ENCODE assay signal across 25 cellular contexts in the genomic region with DNA sequence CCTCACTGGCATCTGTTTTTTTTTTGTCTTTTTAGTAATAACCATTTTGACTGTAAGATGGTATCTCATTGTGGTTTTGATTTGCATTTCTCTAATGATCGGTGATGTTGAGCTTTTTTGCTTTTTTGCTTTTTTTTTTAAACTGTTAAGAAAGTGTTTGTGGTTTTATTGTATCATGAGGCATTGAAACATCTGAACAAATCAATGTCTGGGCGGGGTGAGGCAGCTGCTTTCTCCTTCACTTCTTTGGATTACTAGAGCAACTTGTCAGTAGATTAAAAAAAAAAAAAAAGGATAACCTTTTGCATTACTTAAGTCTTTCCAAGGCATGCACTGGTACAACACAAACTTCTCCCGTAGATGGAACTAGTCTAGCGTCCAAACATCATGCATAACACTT.
"Had no signal": no experiment of that assay in that cellular context is flagged by ENCODE, and none has a peak within 500 bp of the region (broad histone marks: within the 10 kb centered on the region; RNA-seq: fewer than 3 reads in every experiment).

No MANE protein-coding gene starts in this region.

- H3K9me3 ChIP-seq: left ventricle myocardium inferior, mucosa of descending colon, pancreas, prostate gland, spleen, tibial nerve, vagina had no signal

- H3K36me3 ChIP-seq: pancreas, prostate gland, vagina had no signal

- H3K4me2 ChIP-seq: hepatocyte had no signal

- H3K4me3 ChIP-seq: hepatocyte, left ventricle myocardium inferior, lung, mucosa of descending colon, pancreas, prostate gland, spleen, tibial nerve, vagina had no signal

- DNase-seq: islet precursor cell; left ventricle myocardium inferior; midbrain; mucosa of descending colon; naive thymus-derived CD4-positive, alpha-beta T cell; nucleus accumbens; pancreas; posterior cingulate gyrus; retina; right cardiac atrium; small intestine; spleen; stimulated activated CD4-positive, alpha-beta T cell treated with anti-CD3 and anti-CD28 coated beads, Interleukin-4, amount 100 ng/mL, for 24 hours; stimulated activated CD8-positive, alpha-beta memory T cell treated with anti-CD3 and anti-CD28 coated beads, Interleukin-4, amount 100 ng/mL, for 48 hours; stimulated activated naive CD4-positive, alpha-beta T cell treated with Interleukin-2 at 50 U/mL for 16 hours; stimulated activated naive CD8-positive, alpha-beta T cell treated with anti-CD3 and anti-CD28 coated beads, Interleukin-15, amount 100 ng/mL, for 72 hours; substantia nigra had no signal

- ATAC-seq: mucosa of descending colon; naive thymus-derived CD4-positive, alpha-beta T cell; natural killer cell treated with Interleukin-12 subunit alpha and Interleukin-12 subunit beta and Interleukin-15 and Interleukin-18, amount 100 ng/mL, for 72 hours; pancreas; right cardiac atrium; sciatic nerve; stimulated activated memory B cell treated with anti-CD40 and anti-IgM and Interleukin-4, amounts not matched to agents 10 μg/mL and 1 μg/mL and 100 μg/mL, for 72 hours; stimulated activated naive CD8-positive, alpha-beta T cell treated with anti-CD3 and anti-CD28 coated beads, Interleukin-15, amount 100 ng/mL, for 72 hours had no signal

- H2AFZ ChIP-seq: hepatocyte had no signal

- H3K4me1 ChIP-seq: prostate gland, spleen, tibial nerve, vagina had no signal

- H3K79me2 ChIP-seq: hepatocyte had no signal

- H3K27me3 ChIP-seq: hepatocyte, pancreas, spleen, tibial nerve, vagina had no signal

- H3K27ac ChIP-seq: hepatocyte, left ventricle myocardium inferior, pancreas, prostate gland, spleen, tibial nerve, vagina had no signal
